ENCODE assay signal across 1 cellular context in the genomic region with DNA sequence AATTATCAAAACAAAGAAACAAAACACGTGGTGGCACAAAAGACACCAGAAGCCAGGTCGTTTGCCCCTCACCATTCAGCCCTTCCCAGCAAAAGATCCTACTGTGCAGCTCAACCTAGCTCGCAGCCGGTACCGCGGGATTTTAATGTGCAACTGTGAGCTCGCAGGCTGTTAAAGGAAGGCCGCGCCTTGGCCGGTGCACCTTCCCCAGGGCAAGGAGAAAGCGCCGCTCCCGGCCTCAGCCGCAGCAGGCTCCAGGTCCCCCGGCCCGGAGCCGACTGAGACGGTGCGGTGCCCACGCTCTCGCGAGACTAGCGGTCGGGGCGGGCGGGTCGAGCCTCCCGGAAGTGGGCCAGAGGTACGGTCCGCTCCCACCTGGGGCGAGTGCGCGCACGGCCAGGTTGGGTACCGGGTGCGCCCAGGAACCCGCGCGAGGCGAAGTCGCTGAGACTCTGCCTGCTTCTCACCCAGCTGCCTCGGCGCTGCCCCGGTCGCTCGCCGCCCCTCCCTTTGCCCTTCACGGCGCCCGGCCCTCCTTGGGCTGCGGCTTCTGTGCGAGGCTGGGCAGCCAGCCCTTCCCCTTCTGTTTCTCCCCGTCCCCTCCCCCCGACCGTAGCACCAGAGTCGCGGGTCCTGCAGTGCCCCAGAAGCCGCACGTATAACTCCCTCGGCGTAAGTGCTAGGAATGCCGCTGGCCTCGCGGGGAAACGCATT.
TF ChIP-seq lines count a peak whose summit lies in the region.

AGL (plus strand) TSS at position 618 of the 714 bp plus-strand sequence. CDS start 682 bp downstream, outside the sequence.

TF ChIP-seq in HepG2, 621 proteins besides CTCF, POLR2A, EP300 and RAD21 (continued from another document and continues in another):
- TF ChIP-seq NCOA1 (CRISPR knock-in tag; IDR thresholded peaks at IDR 0.05): peak; percentile 66; the same call in 1 of the 2 replicates
- peak; percentile 88 for TF ChIP-seq ZBTB26 (CRISPR knock-in tag; IDR thresholded peaks at IDR 0.05; ENCODE audit: borderline replicate concordance)
- no peak for TF ChIP-seq ZNF549 (CRISPR knock-in tag; IDR thresholded peaks at IDR 0.05)
- TF ChIP-seq ZBTB43 (CRISPR knock-in tag; conservative IDR thresholded peaks at IDR 0.05): peak; percentile 72; the same call in 1 of the 2 replicates
- no peak; the same call in 1 of the 2 replicates for TF ChIP-seq ZNF709 (CRISPR knock-in tag; IDR thresholded peaks at IDR 0.05)
- peak; percentile 23; the same call in 1 of the 2 replicates for TF ChIP-seq ZNF773 (CRISPR knock-in tag; IDR thresholded peaks at IDR 0.05; ENCODE audit: borderline replicate concordance)
- no peak for TF ChIP-seq ATF4 (CRISPR knock-in tag; IDR thresholded peaks at IDR 0.05)
- no peak for TF ChIP-seq NFYC (CRISPR knock-in tag; IDR thresholded peaks at IDR 0.05)
- TF ChIP-seq KDM5B (CRISPR knock-in tag; IDR thresholded peaks at IDR 0.05; ENCODE audit: borderline replicate concordance): peak; percentile 84; the same call in 1 of the 2 replicates
- no peak; the same call in 1 of the 2 replicates for TF ChIP-seq ONECUT2 (CRISPR knock-in tag; IDR thresholded peaks at IDR 0.05)
- TF ChIP-seq CBFB (CRISPR knock-in tag; IDR thresholded peaks at IDR 0.05): peak; percentile 50
- TF ChIP-seq JUND (CRISPR knock-in tag; IDR thresholded peaks at IDR 0.05): peak; percentile 60; the same call in 1 of the 2 replicates
- no peak; the same call in 1 of the 2 replicates for TF ChIP-seq ZNF614 (CRISPR knock-in tag; IDR thresholded peaks at IDR 0.05; ENCODE audit: borderline replicate concordance)
- no peak; the same call in 1 of the 2 replicates for TF ChIP-seq MIER3 (CRISPR knock-in tag; IDR thresholded peaks at IDR 0.05; ENCODE audit: borderline replicate concordance)
- TF ChIP-seq PITX1 (CRISPR knock-in tag; IDR thresholded peaks at IDR 0.05): peak; percentile 55; the same call in 1 of the 2 replicates
- TF ChIP-seq ISL2 (CRISPR knock-in tag; IDR thresholded peaks at IDR 0.05): peak; percentile 74
- no peak; the same call in 1 of the 2 replicates for TF ChIP-seq TOPORS (CRISPR knock-in tag; IDR thresholded peaks at IDR 0.05)
- TF ChIP-seq SUZ12 (IDR thresholded peaks at IDR 0.05; ENCODE audit: low read depth, low read length): no peak
- TF ChIP-seq ZSCAN30 (CRISPR knock-in tag; IDR thresholded peaks at IDR 0.05): peak; percentile 71; the same call in 1 of the 2 replicates
- TF ChIP-seq ZNF737 (CRISPR knock-in tag; IDR thresholded peaks at IDR 0.05; ENCODE audit: borderline replicate concordance): 0 out of 2 replicates have a peak, but pooled peaks have one; percentile 59
- TF ChIP-seq ZNF160 (CRISPR knock-in tag; IDR thresholded peaks at IDR 0.05): peak; percentile 22; the same call in 1 of the 2 replicates
- peak; percentile 97 for TF ChIP-seq ZMYM4 (CRISPR knock-in tag; IDR thresholded peaks at IDR 0.05)
- peak; percentile 60; the same call in 1 of the 2 replicates for TF ChIP-seq ZNF121 (CRISPR knock-in tag; IDR thresholded peaks at IDR 0.05)
- no peak for TF ChIP-seq ZNF382 (CRISPR knock-in tag; IDR thresholded peaks at IDR 0.05; ENCODE audit: borderline replicate concordance)
- peak; percentile 76; the same call in 1 of the 2 replicates for TF ChIP-seq NRL (CRISPR knock-in tag; IDR thresholded peaks at IDR 0.05; ENCODE audit: borderline replicate concordance)
- TF ChIP-seq SIX1 (CRISPR knock-in tag; IDR thresholded peaks at IDR 0.05; ENCODE audit: borderline replicate concordance): no peak
- peak; percentile 36; the same call in 1 of the 2 replicates for TF ChIP-seq FOXA3 (CRISPR knock-in tag; IDR thresholded peaks at IDR 0.05)
- no peak for TF ChIP-seq KAT2B (IDR thresholded peaks at IDR 0.05; ENCODE audit: borderline replicate concordance, low read depth, low read length)
- peak; percentile 34; the same call in 1 of the 2 replicates for TF ChIP-seq HNRNPL (IDR thresholded peaks at IDR 0.05; ENCODE audit: low read depth, low read length)
- TF ChIP-seq, protein P1, sequence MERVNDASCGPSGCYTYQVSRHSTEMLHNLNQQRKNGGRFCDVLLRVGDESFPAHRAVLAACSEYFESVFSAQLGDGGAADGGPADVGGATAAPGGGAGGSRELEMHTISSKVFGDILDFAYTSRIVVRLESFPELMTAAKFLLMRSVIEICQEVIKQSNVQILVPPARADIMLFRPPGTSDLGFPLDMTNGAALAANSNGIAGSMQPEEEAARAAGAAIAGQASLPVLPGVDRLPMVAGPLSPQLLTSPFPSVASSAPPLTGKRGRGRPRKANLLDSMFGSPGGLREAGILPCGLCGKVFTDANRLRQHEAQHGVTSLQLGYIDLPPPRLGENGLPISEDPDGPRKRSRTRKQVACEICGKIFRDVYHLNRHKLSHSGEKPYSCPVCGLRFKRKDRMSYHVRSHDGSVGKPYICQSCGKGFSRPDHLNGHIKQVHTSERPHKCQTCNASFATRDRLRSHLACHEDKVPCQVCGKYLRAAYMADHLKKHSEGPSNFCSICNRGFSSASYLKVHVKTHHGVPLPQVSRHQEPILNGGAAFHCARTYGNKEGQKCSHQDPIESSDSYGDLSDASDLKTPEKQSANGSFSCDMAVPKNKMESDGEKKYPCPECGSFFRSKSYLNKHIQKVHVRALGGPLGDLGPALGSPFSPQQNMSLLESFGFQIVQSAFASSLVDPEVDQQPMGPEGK (CRISPR knock-in tag; IDR thresholded peaks at IDR 0.05): peak; percentile 73
- TF ChIP-seq NONO (IDR thresholded peaks at IDR 0.05): no peak
- peak; percentile 81; the same call in 1 of the 2 replicates for TF ChIP-seq NONO (CRISPR knock-in tag; conservative IDR thresholded peaks at IDR 0.05)
- TF ChIP-seq PBX3 (CRISPR knock-in tag; IDR thresholded peaks at IDR 0.05; ENCODE audit: borderline replicate concordance): no peak
- TF ChIP-seq TCF7L2 (IDR thresholded peaks at IDR 0.05; ENCODE audit: low read depth, low read length): no peak
- TF ChIP-seq, protein P2, sequence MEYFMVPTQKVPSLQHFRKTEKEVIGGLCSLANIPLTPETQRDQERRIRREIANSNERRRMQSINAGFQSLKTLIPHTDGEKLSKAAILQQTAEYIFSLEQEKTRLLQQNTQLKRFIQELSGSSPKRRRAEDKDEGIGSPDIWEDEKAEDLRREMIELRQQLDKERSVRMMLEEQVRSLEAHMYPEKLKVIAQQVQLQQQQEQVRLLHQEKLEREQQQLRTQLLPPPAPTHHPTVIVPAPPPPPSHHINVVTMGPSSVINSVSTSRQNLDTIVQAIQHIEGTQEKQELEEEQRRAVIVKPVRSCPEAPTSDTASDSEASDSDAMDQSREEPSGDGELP (IDR thresholded peaks at IDR 0.05; ENCODE audit: borderline replicate concordance, low read depth): peak; percentile 73; the same call in 1 of the 2 replicates
- no peak for TF ChIP-seq MTF1 (CRISPR knock-in tag; IDR thresholded peaks at IDR 0.05)
- TF ChIP-seq, protein P3, sequence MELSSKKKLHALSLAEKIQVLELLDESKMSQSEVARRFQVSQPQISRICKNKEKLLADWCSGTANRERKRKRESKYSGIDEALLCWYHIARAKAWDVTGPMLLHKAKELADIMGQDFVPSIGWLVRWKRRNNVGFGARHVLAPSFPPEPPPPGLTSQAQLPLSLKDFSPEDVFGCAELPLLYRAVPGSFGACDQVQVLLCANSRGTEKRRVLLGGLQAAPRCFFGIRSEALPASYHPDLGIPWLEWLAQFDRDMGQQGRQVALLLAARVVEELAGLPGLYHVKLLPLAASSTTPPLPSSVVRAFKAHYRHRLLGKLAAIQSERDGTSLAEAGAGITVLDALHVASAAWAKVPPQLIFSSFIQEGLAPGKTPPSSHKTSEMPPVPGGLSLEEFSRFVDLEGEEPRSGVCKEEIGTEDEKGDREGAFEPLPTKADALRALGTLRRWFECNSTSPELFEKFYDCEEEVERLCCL (CRISPR knock-in tag; IDR thresholded peaks at IDR 0.05; ENCODE audit: borderline replicate concordance): 0 out of 2 replicates have a peak, but pooled peaks have one; percentile 65
- TF ChIP-seq YEATS4 (CRISPR knock-in tag; IDR thresholded peaks at IDR 0.05; ENCODE audit: borderline replicate concordance): peak; percentile 89; the same call in 1 of the 2 replicates
- TF ChIP-seq ATF6 (CRISPR knock-in tag; conservative IDR thresholded peaks at IDR 0.05): no peak
- TF ChIP-seq KLF16 (CRISPR knock-in tag; IDR thresholded peaks at IDR 0.05): peak in 1 of 2 experiments; percentile 93; a peak in 1 of 4 replicates
- TF ChIP-seq, protein P4, sequence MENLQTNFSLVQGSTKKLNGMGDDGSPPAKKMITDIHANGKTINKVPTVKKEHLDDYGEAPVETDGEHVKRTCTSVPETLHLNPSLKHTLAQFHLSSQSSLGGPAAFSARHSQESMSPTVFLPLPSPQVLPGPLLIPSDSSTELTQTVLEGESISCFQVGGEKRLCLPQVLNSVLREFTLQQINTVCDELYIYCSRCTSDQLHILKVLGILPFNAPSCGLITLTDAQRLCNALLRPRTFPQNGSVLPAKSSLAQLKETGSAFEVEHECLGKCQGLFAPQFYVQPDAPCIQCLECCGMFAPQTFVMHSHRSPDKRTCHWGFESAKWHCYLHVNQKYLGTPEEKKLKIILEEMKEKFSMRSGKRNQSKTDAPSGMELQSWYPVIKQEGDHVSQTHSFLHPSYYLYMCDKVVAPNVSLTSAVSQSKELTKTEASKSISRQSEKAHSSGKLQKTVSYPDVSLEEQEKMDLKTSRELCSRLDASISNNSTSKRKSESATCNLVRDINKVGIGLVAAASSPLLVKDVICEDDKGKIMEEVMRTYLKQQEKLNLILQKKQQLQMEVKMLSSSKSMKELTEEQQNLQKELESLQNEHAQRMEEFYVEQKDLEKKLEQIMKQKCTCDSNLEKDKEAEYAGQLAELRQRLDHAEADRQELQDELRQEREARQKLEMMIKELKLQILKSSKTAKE (CRISPR knock-in tag; IDR thresholded peaks at IDR 0.05; ENCODE audit: borderline replicate concordance): no peak
- TF ChIP-seq, protein P5, sequence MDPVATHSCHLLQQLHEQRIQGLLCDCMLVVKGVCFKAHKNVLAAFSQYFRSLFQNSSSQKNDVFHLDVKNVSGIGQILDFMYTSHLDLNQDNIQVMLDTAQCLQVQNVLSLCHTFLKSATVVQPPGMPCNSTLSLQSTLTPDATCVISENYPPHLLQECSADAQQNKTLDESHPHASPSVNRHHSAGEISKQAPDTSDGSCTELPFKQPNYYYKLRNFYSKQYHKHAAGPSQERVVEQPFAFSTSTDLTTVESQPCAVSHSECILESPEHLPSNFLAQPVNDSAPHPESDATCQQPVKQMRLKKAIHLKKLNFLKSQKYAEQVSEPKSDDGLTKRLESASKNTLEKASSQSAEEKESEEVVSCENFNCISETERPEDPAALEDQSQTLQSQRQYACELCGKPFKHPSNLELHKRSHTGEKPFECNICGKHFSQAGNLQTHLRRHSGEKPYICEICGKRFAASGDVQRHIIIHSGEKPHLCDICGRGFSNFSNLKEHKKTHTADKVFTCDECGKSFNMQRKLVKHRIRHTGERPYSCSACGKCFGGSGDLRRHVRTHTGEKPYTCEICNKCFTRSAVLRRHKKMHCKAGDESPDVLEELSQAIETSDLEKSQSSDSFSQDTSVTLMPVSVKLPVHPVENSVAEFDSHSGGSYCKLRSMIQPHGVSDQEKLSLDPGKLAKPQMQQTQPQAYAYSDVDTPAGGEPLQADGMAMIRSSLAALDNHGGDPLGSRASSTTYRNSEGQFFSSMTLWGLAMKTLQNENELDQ (CRISPR knock-in tag; IDR thresholded peaks at IDR 0.05; ENCODE audit: borderline replicate concordance): no peak
